Comparison of ENCODE assay signal across 2 cellular contexts in genomic region chr7:129405527-129405926, GRCh38.
TF ChIP-seq lines count a peak whose summit lies in the region.

No MANE protein-coding gene starts in this region.

TF ChIP-seq in GM12878, 131 proteins besides CTCF, POLR2A, EP300 and RAD21 (continued from another document and continues in another):
- TF ChIP-seq TCF7 (IDR thresholded peaks at IDR 0.05; ENCODE audit: borderline replicate concordance) = peak; percentile 10; the same call in 1 of the 2 replicates
- peak; percentile 67 for TF ChIP-seq JUNB (IDR thresholded peaks at IDR 0.05)
- TF ChIP-seq IKZF1 (conservative IDR thresholded peaks at IDR 0.05) = peak; percentile 27; the same call in 1 of the 2 replicates
- no peak for TF ChIP-seq CBX5 (IDR thresholded peaks at IDR 0.05; ENCODE audit: low read depth)
- TF ChIP-seq NFIC (IDR thresholded peaks at IDR 0.05; ENCODE audit: low read depth, low read length) = peak; percentile 71; the same call in 1 of the 2 replicates
- no peak for TF ChIP-seq ZZZ3 (IDR thresholded peaks at IDR 0.05; ENCODE audit: control insufficient read depth, insufficient read length, low read depth)
- TF ChIP-seq ATF7 (IDR thresholded peaks at IDR 0.05; ENCODE audit: low read depth) = peak; percentile 22; the same call in 1 of the 2 replicates
- no peak for TF ChIP-seq IRF4 (IDR thresholded peaks at IDR 0.05; ENCODE audit: low read depth, low read length)
- TF ChIP-seq RELB (IDR thresholded peaks at IDR 0.05; ENCODE audit: low read depth) = peak; percentile 88
- peak; percentile 100 for TF ChIP-seq SKIL (IDR thresholded peaks at IDR 0.05; ENCODE audit: low read depth, poor library complexity, severe bottlenecking)
- TF ChIP-seq ZNF207 (IDR thresholded peaks at IDR 0.05; ENCODE audit: borderline replicate concordance) = no peak
- peak; percentile 34; the same call in 1 of the 2 replicates for TF ChIP-seq PML (IDR thresholded peaks at IDR 0.05; ENCODE audit: low read length)
- TF ChIP-seq ZNF592 (IDR thresholded peaks at IDR 0.05) = 0 out of 2 replicates have a peak, but pooled peaks have one; percentile 14
- TF ChIP-seq IKZF2 (IDR thresholded peaks at IDR 0.05) = peak in 1 of 2 experiments; percentile 47; a peak in 3 of 4 replicates

TF ChIP-seq in HEK293T, 16 proteins besides CTCF, POLR2A, EP300 and RAD21 (continued from another document):
- TF ChIP-seq L3MBTL2 (conservative IDR thresholded peaks at IDR 0.05) (no peak), FOXM1 (IDR thresholded peaks at IDR 0.05; ENCODE audit: borderline replicate concordance) (no peak), SUZ12 (IDR thresholded peaks at IDR 0.05) (no peak), PKNOX1 (IDR thresholded peaks at IDR 0.05) (no peak), SP1 (IDR thresholded peaks at IDR 0.05) (no peak), ELF4 (IDR thresholded peaks at IDR 0.05) (no peak), FOXK2 (IDR thresholded peaks at IDR 0.05) (no peak)
